Comparison of ENCODE assay signal across 2 cellular contexts in genomic region chr14:93045211-93045674, GRCh38.
TF ChIP-seq lines count a peak whose summit lies in the region.

No MANE protein-coding gene starts in this region.

TF ChIP-seq in GM12878, 131 proteins besides CTCF, POLR2A, EP300 and RAD21 (continued from another document):
- TF ChIP-seq YBX1 (IDR thresholded peaks at IDR 0.05) = no peak

TF ChIP-seq in SK-N-SH, 30 proteins besides CTCF, POLR2A, EP300 and RAD21:
- no peak for TF ChIP-seq MAX (IDR thresholded peaks at IDR 0.05; ENCODE audit: low read depth)
- TF ChIP-seq SMC3 (IDR thresholded peaks at IDR 0.05; ENCODE audit: low read depth, low read length) = no peak
- TF ChIP-seq CHD2 (IDR thresholded peaks at IDR 0.05; ENCODE audit: low read length, partially characterized antibody) = no peak
- TF ChIP-seq FOXJ3 (CRISPR knock-in tag; IDR thresholded peaks at IDR 0.05) = no peak
- no peak for TF ChIP-seq TCF12 (IDR thresholded peaks at IDR 0.05)
- TF ChIP-seq YY1 (IDR thresholded peaks at IDR 0.05; ENCODE audit: low read depth) = no peak
- no peak for TF ChIP-seq RCOR1 (IDR thresholded peaks at IDR 0.05; ENCODE audit: low read length)
- TF ChIP-seq FOSL2 (IDR thresholded peaks at IDR 0.05; ENCODE audit: borderline replicate concordance, low read depth) = no peak
- no peak for TF ChIP-seq USF1 (IDR thresholded peaks at IDR 0.05; ENCODE audit: borderline replicate concordance, low read depth)
- TF ChIP-seq ELF1 (IDR thresholded peaks at IDR 0.05) = no peak
- TF ChIP-seq IRF3 (IDR thresholded peaks at IDR 0.05; ENCODE audit: low read depth, low read length) = no peak
TF ChIP-seq in SK-N-SH: peak in this region for 0.
